8 cellular contexts compared by ENCODE assay signal in the genomic region with DNA sequence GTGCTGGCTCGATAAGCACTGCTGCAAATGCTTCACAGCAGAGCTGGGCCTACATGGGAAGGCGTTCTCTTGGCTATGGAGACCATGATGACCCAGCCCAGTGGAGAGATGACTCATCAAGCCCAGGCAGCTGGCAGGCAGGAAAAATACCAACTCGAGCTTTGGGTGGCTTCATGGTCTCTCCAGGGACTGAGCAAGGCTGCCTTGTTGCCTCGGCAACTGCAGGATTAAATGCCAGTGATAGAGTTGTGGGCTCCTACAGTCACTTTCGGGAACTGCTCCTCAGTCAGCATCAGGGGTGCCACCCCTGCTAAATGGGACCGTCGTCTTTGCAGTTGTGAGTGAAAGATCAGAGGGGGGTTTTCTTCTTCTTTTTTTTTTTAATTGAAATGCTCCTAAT.
DNase-seq lines count a peak whose midpoint lies in the region; ATAC-seq lines count a peak whose summit lies in the region.

No MANE protein-coding gene starts in this region.

- intact Hi-C loops in posterior cingulate gyrus (cut with DNase I), result no loop called here

- no peak for ATAC-seq in HG03095 (IDR thresholded peaks at IDR 0.05; ENCODE audit: unreplicated experiment)
- no peak for ATAC-seq in HG03135 (IDR thresholded peaks at IDR 0.05; ENCODE audit: unreplicated experiment)

- peak; percentile 38 for DNase-seq in DMS79 treated with DMSO at 0.1 percent for 48 hours (lab: John Stamatoyannopoulos, UW)
- DNase-seq in NCI-H2171 (lab: John Stamatoyannopoulos, UW), result peak; percentile 66
- DNase-seq in dedifferentiated amniotic fluid mesenchymal stem cell (ENCODE audit: extremely low spot score), result peak; percentile 82
- peak in 9 of 10 donors; percentile 25 to 95 (median 60) for DNase-seq in posterior cingulate gyrus
- DNase-seq in germinal center (ENCODE audit: low spot score), result no peak
- DNase-seq in LoVo (ENCODE audit: low spot score), result no peak

Comparison
In these comparisons a context has a peak if more than half of its experiments do, and no peak if none do; other contexts are left out.
1. DNase-seq: peak in DMS79 treated with DMSO at 0.1 percent for 48 hours (single experiment), NCI-H2171 (single experiment), dedifferentiated amniotic fluid mesenchymal stem cell (single experiment) and posterior cingulate gyrus (9 of 10); none in germinal center (single experiment) and LoVo (single experiment).